ENCODE assay signal across 19 cellular contexts in the genomic region with DNA sequence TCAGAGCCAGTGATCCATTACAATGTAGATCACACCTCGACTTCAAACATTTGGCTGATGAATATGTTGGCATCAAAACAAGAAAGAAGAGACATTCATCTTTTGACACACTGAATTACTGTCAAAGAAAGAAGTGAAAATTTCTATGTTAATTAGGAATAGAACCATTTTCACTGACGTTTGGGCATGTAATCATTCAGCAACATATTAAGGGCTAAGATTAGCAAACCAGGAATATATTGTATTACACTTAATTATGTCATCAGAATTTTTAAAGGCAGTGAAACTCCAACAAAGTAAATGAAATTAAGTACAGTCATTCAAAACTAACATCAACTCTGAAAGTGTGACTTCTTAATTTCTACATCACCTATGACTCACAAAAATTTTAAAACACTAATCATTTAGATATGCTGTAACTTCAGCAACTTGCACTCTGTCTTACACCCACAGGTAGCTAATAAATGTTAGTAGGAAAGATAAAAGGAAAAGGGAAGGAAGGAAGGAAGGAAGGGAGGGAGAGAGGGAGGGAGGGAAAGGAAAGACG. TPM values are rescaled to one million over a fixed set of nuclear protein-coding genes. Genes with fewer than 3 reads are reported as not detected.
A peak's percentile ranks its signal among the peaks of the same experiment; 100 is the strongest.
DNase-seq lines count a peak whose midpoint lies in the region; ATAC-seq, FAIRE-seq and TF ChIP-seq lines count a peak whose summit lies in the region.
"Had no signal": no experiment of that assay in that cellular context is flagged by ENCODE, and none has a peak within 500 bp of the region (broad histone marks: within the 10 kb centered on the region; RNA-seq: fewer than 3 reads in every experiment).

No MANE protein-coding gene starts in this region.

- ATAC-seq in esophagus mucosa: peak; percentile 41
- peak; percentile 64 for ATAC-seq in omental fat pad (ENCODE audit: low FRiP score)
- ATAC-seq: CD8-positive, alpha-beta T cell; HepG2 had no signal

- H3K36me3 ChIP-seq in bronchial epithelial cell (ENCODE audit: control insufficient read depth, insufficient read depth, low read length): no peaks in the 10 kb centered on the region
- H3K36me3 ChIP-seq: BLaER1 treated with 17β-estradiol and CSF1 and Interleukin-3, amounts not matched to agents 10 nM and 100 nM; HAP-1 had no signal

- FAIRE-seq in bronchial epithelial cell (lab: Jason Lieb, UNC): no peak
- FAIRE-seq: GM12891, GM19239, HepG2 had no signal

- no peak overlapping the region for H3K4me3 ChIP-seq in bronchial epithelial cell (ENCODE audit: low read depth, low read length)
- H3K4me3 ChIP-seq: BLaER1 treated with 17β-estradiol and CSF1 and Interleukin-3, amounts not matched to agents 10 nM and 100 nM; GM23248; HAP-1 had no signal

- H3K27me3 ChIP-seq in bronchial epithelial cell (ENCODE audit: control insufficient read depth, insufficient read depth, low read length): no peaks in the 10 kb centered on the region
- H3K27me3 ChIP-seq: BLaER1 treated with 17β-estradiol and CSF1 and Interleukin-3, amounts not matched to agents 10 nM and 100 nM had no signal

- TF ChIP-seq CTCF in bronchial epithelial cell (IDR thresholded peaks at IDR 0.05; ENCODE audit: insufficient read depth, low read length, severe bottlenecking) (no peak), omental fat pad (IDR thresholded peaks at IDR 0.05) (no peak)

- DNase-seq in RKO (ENCODE audit: low spot score): peak; percentile 8
- DNase-seq in bronchial epithelial cell (ENCODE audit: low read depth): peak; percentile 77
- no peak for DNase-seq in omental fat pad (ENCODE audit: low spot score)
- no peak for DNase-seq in NCI-H774 (lab: John Stamatoyannopoulos, UW)
- no peak for DNase-seq in hippocampal formation (lab: John Stamatoyannopoulos, UW)
- no peak for DNase-seq in HuH-7 (ENCODE audit: low spot score)
- DNase-seq: Calu3; CD8-positive, alpha-beta T cell; DMS79 treated with DMSO at 0.1 percent for 48 hours; GM23248 had no signal

RNA-seq across cellular contexts. Expression of a gene that starts 1.4 kb away (rescaled TPM):
- total RNA-seq in bronchial epithelial cell (not detected in 2 replicates), esophagus mucosa (not detected), omental fat pad (not detected)
- total RNA-seq: A172; B cell; Calu3; CD8-positive, alpha-beta T cell; GM23248; H4; HepG2 had no signal

RNA-seq across cellular contexts. Expression of a gene that starts 23.7 kb away (rescaled TPM):
- not detected in 2 replicates for total RNA-seq in bronchial epithelial cell
- total RNA-seq in esophagus mucosa: not detected
- total RNA-seq in omental fat pad: not detected
- total RNA-seq: A172; B cell; Calu3; CD8-positive, alpha-beta T cell; GM23248; H4; HepG2 had no signal

RNA-seq across cellular contexts. Expression of a gene that starts 24.4 kb away (rescaled TPM):
- total RNA-seq in bronchial epithelial cell (not detected in 2 replicates), esophagus mucosa (not detected), omental fat pad (not detected)
- total RNA-seq: A172; B cell; Calu3; CD8-positive, alpha-beta T cell; GM23248; H4; HepG2 had no signal

RNA-seq across cellular contexts. Expression of a gene that starts 38.6 kb away (rescaled TPM):
- total RNA-seq in bronchial epithelial cell (not detected in 2 replicates), esophagus mucosa (not detected), omental fat pad (not detected)
- total RNA-seq: A172; B cell; Calu3; CD8-positive, alpha-beta T cell; GM23248; H4; HepG2 had no signal

Comparison
In these comparisons a context has a peak if more than half of its experiments do, and no peak if none do; other contexts are left out.
1. DNase-seq: peak in RKO (single experiment) and bronchial epithelial cell (single experiment); none in omental fat pad (single experiment), NCI-H774 (single experiment), hippocampal formation (0 of 2) and HuH-7 (single experiment).